In genomic region chr6:122081921-122082320, GRCh38 we compare ENCODE assay signal across 27 cellular contexts.
DNase-seq lines count a peak whose midpoint lies in the region; ATAC-seq and TF ChIP-seq lines count a peak whose summit lies in the region.
"Had no signal": no experiment of that assay in that cellular context is flagged by ENCODE, and none has a peak within 500 bp of the region (broad histone marks: within the 10 kb centered on the region; RNA-seq: fewer than 3 reads in every experiment).

No MANE protein-coding gene starts in this region.

- H3K79me2 ChIP-seq in PC-3 (ENCODE audit: low read length), result no peaks in the 10 kb centered on the region

- TF ChIP-seq CTCF in MCF 10A (IDR thresholded peaks at IDR 0.05; ENCODE audit: unreplicated experiment) (no peak), breast epithelium (IDR thresholded peaks at IDR 0.05) (no peak), PC-3 (conservative IDR thresholded peaks at IDR 0.05; ENCODE audit: low read depth, low read length) (no peak)

- H3K9me3 ChIP-seq in breast epithelium, result no peaks in the 10 kb centered on the region
- H3K9me3 ChIP-seq in PC-3 (ENCODE audit: low read length), result no peaks in the 10 kb centered on the region
- H3K9me3 ChIP-seq: BE2C, colonic mucosa, esophagus squamous epithelium, Peyer's patch, SJSA1, stomach, tibial nerve had no signal

- H3K36me3 Mint-ChIP-seq in MCF 10A (ENCODE audit: insufficient read depth, unreplicated experiment), result no peaks in the 10 kb centered on the region
- H3K36me3 Mint-ChIP-seq: activated CD4-positive, alpha-beta memory T cell treated with anti-CD3 and anti-CD28 coated beads for 36 hours; naive thymus-derived CD4-positive, alpha-beta T cell had no signal

- H3K4me1 ChIP-seq in breast epithelium (no peaks in the 10 kb centered on the region), PC-3 (ENCODE audit: insufficient read depth, low read length) (no peaks in the 10 kb centered on the region)
- H3K4me1 ChIP-seq: BE2C, colonic mucosa, esophagus squamous epithelium, Peyer's patch, SJSA1, stomach, tibial nerve had no signal

- peak; percentile 2 for DNase-seq in MCF 10A (ENCODE audit: unreplicated experiment)
- DNase-seq in breast epithelium (ENCODE audit: low spot score in 2 of 2), result no peak
- DNase-seq in PC-3, result no peak
- DNase-seq in fibroblast of peridontal ligament (ENCODE audit: extremely low read depth), result peak; percentile 18
- no peak for DNase-seq in cerebellum (ENCODE audit: low spot score)
- DNase-seq in NCI-H226, result no peak
- no peak for DNase-seq in germinal center (ENCODE audit: low spot score)
- DNase-seq: 8988T; activated CD4-positive, alpha-beta memory T cell treated with anti-CD3 and anti-CD28 coated beads for 36 hours; activated CD4-positive, CD25-positive, alpha-beta regulatory T cell; activated gamma-delta T cell; activated T-cell treated with anti-CD3 and anti-CD28 coated beads for 4 hours; BE2C; colonic mucosa; esophagus squamous epithelium; HCEC 1CT; naive thymus-derived CD4-positive, alpha-beta T cell; NCI-H1105 treated with DMSO at 0.1 percent for 48 hours; NCI-H2029 treated with DMSO at 0.1 percent for 48 hours; NCI-H446; Peyer's patch; right cardiac atrium; stomach; T-helper 2 cell had no signal

- no peak for TF ChIP-seq POLR2A in breast epithelium (IDR thresholded peaks at IDR 0.05)

- H3K4me2 ChIP-seq in PC-3 (ENCODE audit: low read length), result peak overlapping the region; percentile 60

- H3K9me2 ChIP-seq in PC-3 (replicated peaks; ENCODE audit: low read length), result no peaks in the 10 kb centered on the region

- no peaks in the 10 kb centered on the region for H3F3A ChIP-seq in PC-3 (ENCODE audit: low read length, unreplicated experiment)

- intact Hi-C loops in MCF 10A (cut with micrococcal nuclease), result no loop called here
- intact Hi-C loops in breast epithelium (cut with DNase I; ENCODE audit: low total_unique reads), result no loop called here
- intact Hi-C loops in PC-3 (cut with micrococcal nuclease), result no loop called here

- H4K20me1 ChIP-seq in PC-3 (ENCODE audit: low read length), result no peaks in the 10 kb centered on the region

- POLR2A ChIA-PET in MCF 10A (lab: Yijun Ruan, JAX), result no interaction called here
- POLR2A ChIA-PET in PC-3 (lab: Charles Lee; ENCODE audit: unreplicated experiment), result no interaction called here

- no peak overlapping the region for H3K9ac ChIP-seq in PC-3 (ENCODE audit: low read length)

- no peaks in the 10 kb centered on the region for H3K9me3 Mint-ChIP-seq in MCF 10A (ENCODE audit: unreplicated experiment)
- H3K9me3 Mint-ChIP-seq: activated CD4-positive, alpha-beta memory T cell treated with anti-CD3 and anti-CD28 coated beads for 36 hours; naive thymus-derived CD4-positive, alpha-beta T cell had no signal

- peak overlapping the region; percentile 33 for H3K4me3 Mint-ChIP-seq in MCF 10A (ENCODE audit: unreplicated experiment)
- H3K4me3 Mint-ChIP-seq: activated CD4-positive, alpha-beta memory T cell treated with anti-CD3 and anti-CD28 coated beads for 36 hours; naive thymus-derived CD4-positive, alpha-beta T cell had no signal

- H3K36me3 ChIP-seq in breast epithelium (no peaks in the 10 kb centered on the region), PC-3 (ENCODE audit: low read depth, low read length) (no peaks in the 10 kb centered on the region)
- H3K36me3 ChIP-seq: BE2C, colonic mucosa, esophagus squamous epithelium, Peyer's patch, SJSA1, stomach, tibial nerve had no signal

- no peak overlapping the region for H3K4me3 ChIP-seq in breast epithelium
- 0 out of 2 replicates have a peak overlapping the region, but pooled peaks have one; percentile 37 for H3K4me3 ChIP-seq in PC-3 (ENCODE audit: low read length)
- H3K4me3 ChIP-seq: colonic mucosa, esophagus squamous epithelium, Peyer's patch, SJSA1, stomach, tibial nerve had no signal

- 0 out of 2 replicates have a peak overlapping the region, but pooled peaks have one; percentile 18 for H2AFZ ChIP-seq in PC-3 (ENCODE audit: low read length)

- H3K27ac Mint-ChIP-seq in MCF 10A (ENCODE audit: low read depth, unreplicated experiment), result no peak overlapping the region
- H3K27ac Mint-ChIP-seq: activated CD4-positive, alpha-beta memory T cell treated with anti-CD3 and anti-CD28 coated beads for 36 hours; naive thymus-derived CD4-positive, alpha-beta T cell had no signal

- H3K27ac ChIP-seq in breast epithelium (no peak overlapping the region), PC-3 (ENCODE audit: low read length) (no peak overlapping the region)
- H3K27ac ChIP-seq: colonic mucosa, esophagus squamous epithelium, Peyer's patch, SJSA1, stomach, tibial nerve had no signal

- H3K27me3 Mint-ChIP-seq in MCF 10A (ENCODE audit: insufficient read depth, unreplicated experiment), result peaks cover 44% of the 10 kb centered on the region
- H3K27me3 Mint-ChIP-seq: activated CD4-positive, alpha-beta memory T cell treated with anti-CD3 and anti-CD28 coated beads for 36 hours had no signal

- H3K4me1 Mint-ChIP-seq in MCF 10A (ENCODE audit: insufficient read depth, unreplicated experiment), result peaks cover 7% of the 10 kb centered on the region
- H3K4me1 Mint-ChIP-seq: naive thymus-derived CD4-positive, alpha-beta T cell had no signal

- H3K27me3 ChIP-seq in breast epithelium, result no peaks in the 10 kb centered on the region
- no peaks in the 10 kb centered on the region for H3K27me3 ChIP-seq in PC-3 (ENCODE audit: low read length)
- H3K27me3 ChIP-seq: BE2C, colonic mucosa, esophagus squamous epithelium, Peyer's patch, SJSA1, stomach, tibial nerve had no signal

- CTCF ChIA-PET in MCF 10A (lab: Yijun Ruan, JAX) (no interaction called here), PC-3 (lab: Charles Lee) (no interaction called here)

- no peak for ATAC-seq in PC-3
- no peak for ATAC-seq in HG03196 (IDR thresholded peaks at IDR 0.05; ENCODE audit: unreplicated experiment)
- ATAC-seq: naive thymus-derived CD4-positive, alpha-beta T cell; right cardiac atrium had no signal

- BruUV-seq in MCF 10A (replicated peaks; lab: Mats Ljungman, UMichigan) (no TSS peak), PC-3 (replicated peaks; lab: Mats Ljungman, UMichigan) (no TSS peak)

Comparison
In these comparisons a context has a peak if more than half of its experiments do, and no peak if none do; other contexts are left out.
1. DNase-seq: peak in MCF 10A (single experiment) and fibroblast of peridontal ligament (single experiment); none in breast epithelium (0 of 2), PC-3 (single experiment), cerebellum (single experiment), NCI-H226 (single experiment) and germinal center (single experiment).